In the genomic region with DNA sequence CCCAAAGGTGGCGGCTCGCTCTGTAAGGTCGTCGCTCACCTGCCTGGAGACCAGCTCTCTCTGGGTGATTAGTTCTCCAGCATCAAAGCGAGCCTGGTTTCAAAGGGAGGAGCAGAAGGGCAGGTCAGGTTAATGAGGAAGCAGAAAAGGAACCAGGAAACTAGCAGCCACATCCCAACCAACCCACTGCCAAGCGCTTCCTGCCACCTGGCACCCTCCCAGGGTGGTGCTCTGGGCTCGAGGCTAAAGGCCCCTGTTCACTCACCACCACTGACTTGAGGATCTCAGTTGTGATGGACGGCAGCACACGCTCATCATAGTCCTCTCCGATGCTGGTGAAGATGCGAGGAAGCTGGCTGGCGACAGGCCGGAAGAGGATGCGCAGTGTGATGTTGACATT, we compare ENCODE assay signal across 1 cellular context.
TF ChIP-seq lines count a peak whose summit lies in the region.

No MANE protein-coding gene starts in this region.

TF ChIP-seq in HepG2, 621 proteins besides CTCF, POLR2A, EP300 and RAD21:
- TF ChIP-seq, protein P1, sequence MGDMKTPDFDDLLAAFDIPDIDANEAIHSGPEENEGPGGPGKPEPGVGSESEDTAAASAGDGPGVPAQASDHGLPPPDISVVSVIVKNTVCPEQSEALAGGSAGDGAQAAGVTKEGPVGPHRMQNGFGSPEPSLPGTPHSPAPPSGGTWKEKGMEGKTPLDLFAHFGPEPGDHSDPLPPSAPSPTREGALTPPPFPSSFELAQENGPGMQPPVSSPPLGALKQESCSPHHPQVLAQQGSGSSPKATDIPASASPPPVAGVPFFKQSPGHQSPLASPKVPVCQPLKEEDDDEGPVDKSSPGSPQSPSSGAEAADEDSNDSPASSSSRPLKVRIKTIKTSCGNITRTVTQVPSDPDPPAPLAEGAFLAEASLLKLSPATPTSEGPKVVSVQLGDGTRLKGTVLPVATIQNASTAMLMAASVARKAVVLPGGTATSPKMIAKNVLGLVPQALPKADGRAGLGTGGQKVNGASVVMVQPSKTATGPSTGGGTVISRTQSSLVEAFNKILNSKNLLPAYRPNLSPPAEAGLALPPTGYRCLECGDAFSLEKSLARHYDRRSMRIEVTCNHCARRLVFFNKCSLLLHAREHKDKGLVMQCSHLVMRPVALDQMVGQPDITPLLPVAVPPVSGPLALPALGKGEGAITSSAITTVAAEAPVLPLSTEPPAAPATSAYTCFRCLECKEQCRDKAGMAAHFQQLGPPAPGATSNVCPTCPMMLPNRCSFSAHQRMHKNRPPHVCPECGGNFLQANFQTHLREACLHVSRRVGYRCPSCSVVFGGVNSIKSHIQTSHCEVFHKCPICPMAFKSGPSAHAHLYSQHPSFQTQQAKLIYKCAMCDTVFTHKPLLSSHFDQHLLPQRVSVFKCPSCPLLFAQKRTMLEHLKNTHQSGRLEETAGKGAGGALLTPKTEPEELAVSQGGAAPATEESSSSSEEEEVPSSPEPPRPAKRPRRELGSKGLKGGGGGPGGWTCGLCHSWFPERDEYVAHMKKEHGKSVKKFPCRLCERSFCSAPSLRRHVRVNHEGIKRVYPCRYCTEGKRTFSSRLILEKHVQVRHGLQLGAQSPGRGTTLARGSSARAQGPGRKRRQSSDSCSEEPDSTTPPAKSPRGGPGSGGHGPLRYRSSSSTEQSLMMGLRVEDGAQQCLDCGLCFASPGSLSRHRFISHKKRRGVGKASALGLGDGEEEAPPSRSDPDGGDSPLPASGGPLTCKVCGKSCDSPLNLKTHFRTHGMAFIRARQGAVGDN (CRISPR knock-in tag; IDR thresholded peaks at IDR 0.05): no peak
- TF ChIP-seq ZNF891 (CRISPR knock-in tag; IDR thresholded peaks at IDR 0.05) (0 out of 2 replicates have a peak, but pooled peaks have one; percentile 38), ZNF317 (CRISPR knock-in tag; IDR thresholded peaks at IDR 0.05) (no peak)
